1 cellular context compared by ENCODE assay signal in genomic region chr3:46835486-46835885, GRCh38.
TF ChIP-seq lines count a peak whose summit lies in the region.

No MANE protein-coding gene starts in this region.

TF ChIP-seq in WTC11, 78 proteins besides CTCF, POLR2A, EP300 and RAD21 (continued from another document):
- TF ChIP-seq ZNF317 (CRISPR knock-in tag; IDR thresholded peaks at IDR 0.05; ENCODE audit: borderline replicate concordance, low read depth): no peak
- no peak for TF ChIP-seq NR3C1 (CRISPR knock-in tag; conservative IDR thresholded peaks at IDR 0.05; ENCODE audit: low read depth)
- TF ChIP-seq E2F4 (CRISPR knock-in tag; IDR thresholded peaks at IDR 0.05; ENCODE audit: borderline replicate concordance, low read depth): no peak
- no peak for TF ChIP-seq SMAD3 (CRISPR knock-in tag; IDR thresholded peaks at IDR 0.05; ENCODE audit: borderline replicate concordance)
- TF ChIP-seq JUN (CRISPR knock-in tag; IDR thresholded peaks at IDR 0.05): no peak
